23 cellular contexts compared by ENCODE assay signal in genomic region chr16:68387301-68387700, GRCh38.
DNase-seq lines count a peak whose midpoint lies in the region; TF ChIP-seq lines count a peak whose summit lies in the region.
"Had no signal": no experiment of that assay in that cellular context is flagged by ENCODE, and none has a peak within 500 bp of the region (broad histone marks: within the 10 kb centered on the region; RNA-seq: fewer than 3 reads in every experiment).

No MANE protein-coding gene starts in this region.

- peaks cover 7% of the 10 kb centered on the region for H3K4me1 Mint-ChIP-seq in Caco-2 (ENCODE audit: low read depth, unreplicated experiment)
- H3K4me1 Mint-ChIP-seq in activated T-helper 1 cell treated with anti-CD3 and anti-CD28 coated beads, Interleukin-12 subunit alpha, Interleukin-12 subunit beta, Interleukin-2, Interleukin-4 antibody, amounts not matched to agents 30 ng/mL and 10 ng/mL and 1 ng/mL, durations not matched to agents 14 hours and 24 hours and 36 hours (ENCODE audit: low read depth): peaks cover 12% of the 10 kb centered on the region

- BruUV-seq in Caco-2 (replicated peaks; lab: Mats Ljungman, UMichigan): no TSS peak

- H3K9me3 ChIP-seq in Caco-2: no peaks in the 10 kb centered on the region
- H3K9me3 ChIP-seq in Peyer's patch: no peaks in the 10 kb centered on the region
- H3K9me3 ChIP-seq in muscle layer of duodenum (ENCODE audit: control insufficient read depth in 1 of 2, low read length in 2 of 2): no peaks in the 10 kb centered on the region
- H3K9me3 ChIP-seq: MG63, SK-N-SH had no signal

- no peaks in the 10 kb centered on the region for H3K9me3 Mint-ChIP-seq in Caco-2 (ENCODE audit: unreplicated experiment)
- H3K9me3 Mint-ChIP-seq in activated T-helper 1 cell treated with anti-CD3 and anti-CD28 coated beads, Interleukin-12 subunit alpha, Interleukin-12 subunit beta, Interleukin-2, Interleukin-4 antibody, amounts not matched to agents 30 ng/mL and 10 ng/mL and 1 ng/mL, durations not matched to agents 14 hours and 24 hours and 36 hours: no peaks in the 10 kb centered on the region
- H3K9me3 Mint-ChIP-seq: naive thymus-derived CD8-positive, alpha-beta T cell had no signal

- no peak for TF ChIP-seq CTCF in Caco-2 (IDR thresholded peaks at IDR 0.05; ENCODE audit: insufficient read depth in 1 of 2, low read depth in 1 of 2, low read length in 1 of 2, severe bottlenecking in 1 of 2, unreplicated experiment in 1 of 2)
- TF ChIP-seq CTCF in Peyer's patch (IDR thresholded peaks at IDR 0.05): no peak

- DNase-seq in Caco-2 (no peak), Peyer's patch (peak in 2 of 3 donors; percentile 90 to 95), iPS-NIHi7 (ENCODE audit: extremely low spot score) (peak; percentile 87), kidney tubule cell (ENCODE audit: low spot score) (no peak), EL (no peak)
- DNase-seq in stimulated activated CD4-positive, alpha-beta T cell treated with anti-CD3 and anti-CD28 coated beads, Interleukin-4, amount 100 ng/mL, for 1 hour: no peak
- no peak for DNase-seq in activated T-helper 1 cell treated with anti-CD3 and anti-CD28 coated beads, Interleukin-12 subunit alpha, Interleukin-12 subunit beta, Interleukin-2, Interleukin-4 antibody, amounts not matched to agents 30 ng/mL and 10 ng/mL and 1 ng/mL, durations not matched to agents 14 hours and 24 hours and 36 hours (ENCODE audit: low spot score)
- DNase-seq: activated CD4-positive, alpha-beta T cell treated with anti-CD3 and anti-CD28 coated beads, Interleukin-2, amount 50 U/mL, for 1 hour; activated CD8-positive, alpha-beta memory T cell treated with anti-CD3 and anti-CD28 coated beads, Interleukin-2, amount 50 U/mL, for 4 hours; activated effector memory CD4-positive, alpha-beta T cell treated with anti-CD3 and anti-CD28 coated beads, Interleukin-2, amount 50 U/mL, for 16 hours; brain microvascular endothelial cell; HCEC 1CT; head of caudate nucleus; mammary epithelial cell; MG63; NCI-H1417 treated with DMSO at 0.1 percent for 48 hours; NCI-H2107; stimulated activated CD4-positive, alpha-beta T cell treated with anti-CD3 and anti-CD28 coated beads, Interleukin-12 subunit alpha, Interleukin-12 subunit beta, amount 100 ng/mL, for 4 hours had no signal

- H3K36me3 ChIP-seq in Caco-2 (ENCODE audit: control insufficient read depth, insufficient read depth, low read length): no peaks in the 10 kb centered on the region
- H3K36me3 ChIP-seq in Peyer's patch: no peaks in the 10 kb centered on the region
- no peaks in the 10 kb centered on the region for H3K36me3 ChIP-seq in muscle layer of duodenum (ENCODE audit: control insufficient read depth in 1 of 2, insufficient read depth in 2 of 2, low read length in 2 of 2)
- H3K36me3 ChIP-seq: brain microvascular endothelial cell, MG63 had no signal

- peak overlapping the region in 3 of 4 donors; percentile 89 to 99 (median 96) for H3K27ac ChIP-seq in Peyer's patch
- H3K27ac ChIP-seq in muscle layer of duodenum (ENCODE audit: low read length): peak overlapping the region; percentile 90
- H3K27ac ChIP-seq: brain microvascular endothelial cell, C4-2B, coronary artery had no signal

- no peak overlapping the region for H3K4me3 ChIP-seq in Caco-2 (ENCODE audit: low read depth, low read length)
- H3K4me3 ChIP-seq in Peyer's patch: peak overlapping the region in 2 of 4 donors; percentile 53 to 58
- H3K4me3 ChIP-seq in muscle layer of duodenum (ENCODE audit: low read depth in 1 of 2, low read length in 2 of 2): no peak overlapping the region
- H3K4me3 ChIP-seq: coronary artery, MG63 had no signal

- H3K4me1 ChIP-seq in Caco-2: peaks cover 15% of the 10 kb centered on the region
- peaks cover 3 to 23% (median 4%) of the 10 kb centered on the region in 4 donors for H3K4me1 ChIP-seq in Peyer's patch
- no peaks in the 10 kb centered on the region for H3K4me1 ChIP-seq in muscle layer of duodenum (ENCODE audit: control insufficient read depth in 1 of 2, insufficient read depth in 2 of 2, low read length in 2 of 2)

- H3K27ac Mint-ChIP-seq in Caco-2 (ENCODE audit: unreplicated experiment): peak overlapping the region; percentile 73
- H3K27ac Mint-ChIP-seq in activated T-helper 1 cell treated with anti-CD3 and anti-CD28 coated beads, Interleukin-12 subunit alpha, Interleukin-12 subunit beta, Interleukin-2, Interleukin-4 antibody, amounts not matched to agents 30 ng/mL and 10 ng/mL and 1 ng/mL, durations not matched to agents 14 hours and 24 hours and 36 hours: no peak overlapping the region

- H3K27me3 ChIP-seq in Caco-2 (replicated peaks; ENCODE audit: control insufficient read depth, insufficient read depth, low read length) (no peaks in the 10 kb centered on the region), Peyer's patch (no peaks in the 10 kb centered on the region), muscle layer of duodenum (ENCODE audit: low read depth, low read length) (no peaks in the 10 kb centered on the region)
- H3K27me3 ChIP-seq: brain microvascular endothelial cell, MG63 had no signal

- TF ChIP-seq POLR2A in Peyer's patch (IDR thresholded peaks at IDR 0.05): peak in 1 of 2 donors; percentile 62

- peaks cover 4% of the 10 kb centered on the region for H3K36me3 Mint-ChIP-seq in Caco-2 (ENCODE audit: insufficient read depth, unreplicated experiment)
- H3K36me3 Mint-ChIP-seq in activated T-helper 1 cell treated with anti-CD3 and anti-CD28 coated beads, Interleukin-12 subunit alpha, Interleukin-12 subunit beta, Interleukin-2, Interleukin-4 antibody, amounts not matched to agents 30 ng/mL and 10 ng/mL and 1 ng/mL, durations not matched to agents 14 hours and 24 hours and 36 hours (ENCODE audit: low read depth): no peaks in the 10 kb centered on the region
- H3K36me3 Mint-ChIP-seq: naive thymus-derived CD8-positive, alpha-beta T cell had no signal

- intact Hi-C loops in Caco-2 (cut with micrococcal nuclease; ENCODE audit: unreplicated experiment): no loop called here
- intact Hi-C loops in activated T-helper 1 cell treated with anti-CD3 and anti-CD28 coated beads, Interleukin-12 subunit alpha, Interleukin-12 subunit beta, Interleukin-2, Interleukin-4 antibody, amounts not matched to agents 30 ng/mL and 10 ng/mL and 1 ng/mL, durations not matched to agents 14 hours and 24 hours and 36 hours (cut with micrococcal nuclease): no loop called here

- no peaks in the 10 kb centered on the region for H3K27me3 Mint-ChIP-seq in Caco-2 (ENCODE audit: insufficient read depth, unreplicated experiment)
- H3K27me3 Mint-ChIP-seq in activated T-helper 1 cell treated with anti-CD3 and anti-CD28 coated beads, Interleukin-12 subunit alpha, Interleukin-12 subunit beta, Interleukin-2, Interleukin-4 antibody, amounts not matched to agents 30 ng/mL and 10 ng/mL and 1 ng/mL, durations not matched to agents 14 hours and 24 hours and 36 hours (ENCODE audit: insufficient read depth): peaks cover 14% of the 10 kb centered on the region

- POLR2A ChIA-PET in Caco-2 (lab: Charles Lee): interaction anchor here (1.6 kb wide), 1 partner anchor 59 kb away, joined by 3 read pairs; no protein-coding TSS in a partner anchor

- no peak overlapping the region for H3K4me3 Mint-ChIP-seq in Caco-2 (ENCODE audit: unreplicated experiment)
- no peak overlapping the region for H3K4me3 Mint-ChIP-seq in activated T-helper 1 cell treated with anti-CD3 and anti-CD28 coated beads, Interleukin-12 subunit alpha, Interleukin-12 subunit beta, Interleukin-2, Interleukin-4 antibody, amounts not matched to agents 30 ng/mL and 10 ng/mL and 1 ng/mL, durations not matched to agents 14 hours and 24 hours and 36 hours
- H3K4me3 Mint-ChIP-seq: naive thymus-derived CD8-positive, alpha-beta T cell had no signal

- CTCF ChIA-PET in Caco-2 (lab: Charles Lee): interaction anchor here (0.6 to 0.8 kb wide), 2 partner anchors 28 to 61 kb away, joined by 3 read pairs; partner anchors contain the start of gene SMPD3

Comparison
In these comparisons a context has a peak if more than half of its experiments do, and no peak if none do; other contexts are left out.
1. DNase-seq: peak in Peyer's patch (2 of 3) and iPS-NIHi7 (single experiment); none in Caco-2 (0 of 2), kidney tubule cell (single experiment), stimulated activated CD4-positive, alpha-beta T cell treated with anti-CD3 and anti-CD28 coated beads, Interleukin-4, amount 100 ng/mL, for 1 hour (single experiment), EL (single experiment) and activated T-helper 1 cell treated with anti-CD3 and anti-CD28 coated beads, Interleukin-12 subunit alpha, Interleukin-12 subunit beta, Interleukin-2, Interleukin-4 antibody, amounts not matched to agents 30 ng/mL and 10 ng/mL and 1 ng/mL, durations not matched to agents 14 hours and 24 hours and 36 hours (single experiment).